17 cellular contexts compared by ENCODE assay signal in the genomic region with DNA sequence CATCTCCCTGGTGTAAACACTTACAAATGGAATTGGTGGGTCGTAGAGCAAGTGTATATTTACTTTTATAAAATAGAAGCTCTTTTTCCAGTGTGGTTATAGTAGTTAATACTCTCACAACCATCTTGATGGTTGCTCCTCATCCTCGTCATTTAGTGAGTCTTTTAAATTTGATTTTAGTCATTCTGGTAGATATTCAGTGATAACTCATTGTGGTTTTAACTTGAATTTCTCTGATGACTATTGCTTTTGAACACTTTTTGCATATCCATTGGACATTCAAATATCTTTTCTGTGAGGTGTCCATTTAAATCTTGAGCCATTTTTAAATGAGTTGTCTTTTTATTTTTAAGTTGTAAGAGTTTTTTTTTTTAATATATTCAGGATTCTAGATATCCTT.
A peak's percentile ranks its signal among the peaks of the same experiment; 100 is the strongest.
DNase-seq lines count a peak whose midpoint lies in the region; ATAC-seq, FAIRE-seq and TF ChIP-seq lines count a peak whose summit lies in the region.
"Had no signal": no experiment of that assay in that cellular context is flagged by ENCODE, and none has a peak within 500 bp of the region (broad histone marks: within the 10 kb centered on the region; RNA-seq: fewer than 3 reads in every experiment).

No MANE protein-coding gene starts in this region.

- DNase-seq in AG10803 (ENCODE audit: low read depth) (peak; percentile 5), HFFc6 (peak; percentile 8), RPMI7951 (ENCODE audit: low read depth) (peak; percentile 33), foreskin fibroblast (no peak)
- DNase-seq: CD4-positive, alpha-beta memory T cell; DMS153; DMS79 had no signal

- no peak overlapping the region for H3K4me3 Mint-ChIP-seq in HFFc6
- H3K4me3 Mint-ChIP-seq: CD14-positive monocyte; CD4-positive, alpha-beta memory T cell had no signal

- H3K4me3 ChIP-seq in AG10803 (ENCODE audit: low read length): no peak overlapping the region
- no peak overlapping the region for H3K4me3 ChIP-seq in foreskin fibroblast (ENCODE audit: low read depth in 1 of 2, low read length in 2 of 2)
- H3K4me3 ChIP-seq: A549, BLaER1, GM12878 had no signal

- peaks cover 29% of the 10 kb centered on the region for H3K4me1 Mint-ChIP-seq in HFFc6 (ENCODE audit: low read depth)
- H3K4me1 Mint-ChIP-seq: CD14-positive monocyte; CD4-positive, alpha-beta memory T cell had no signal

- H3K27me3 Mint-ChIP-seq in HFFc6 (ENCODE audit: insufficient read depth): no peaks in the 10 kb centered on the region

- no peak for ATAC-seq in HG03139 (IDR thresholded peaks at IDR 0.05; ENCODE audit: unreplicated experiment)
- no peak for ATAC-seq in HG03135 (IDR thresholded peaks at IDR 0.05; ENCODE audit: unreplicated experiment)
- ATAC-seq: A549, GM12878, HCT116 had no signal

- H3K36me3 Mint-ChIP-seq in HFFc6 (ENCODE audit: low read depth): 0 out of 2 replicates have a peak, but pooled peaks cover 6% of the 10 kb centered on the region
- H3K36me3 Mint-ChIP-seq: CD14-positive monocyte; CD4-positive, alpha-beta memory T cell had no signal

- H3K9me3 Mint-ChIP-seq in HFFc6: no peaks in the 10 kb centered on the region

- no peak overlapping the region for H3K27ac Mint-ChIP-seq in HFFc6
- H3K27ac Mint-ChIP-seq: CD4-positive, alpha-beta memory T cell had no signal

- peak; percentile 5 for FAIRE-seq in colon (lab: Jason Lieb, UNC)
- FAIRE-seq: A549, GM12878, GM19239, H54 had no signal

- no peak for TF ChIP-seq CTCF in AG10803 (conservative IDR thresholded peaks at IDR 0.05; ENCODE audit: low read length)
- no peak for TF ChIP-seq CTCF in HFFc6 (IDR thresholded peaks at IDR 0.05)
- no peak for TF ChIP-seq CTCF in foreskin fibroblast (IDR thresholded peaks at IDR 0.05; ENCODE audit: low read depth, low read length)

Comparison
In these comparisons a context has a peak if more than half of its experiments do, and no peak if none do; other contexts are left out.
1. DNase-seq: peak in AG10803 (single experiment), HFFc6 (single experiment) and RPMI7951 (single experiment); none in foreskin fibroblast (0 of 2).